Comparison of ENCODE assay signal across 18 cellular contexts in the genomic region with DNA sequence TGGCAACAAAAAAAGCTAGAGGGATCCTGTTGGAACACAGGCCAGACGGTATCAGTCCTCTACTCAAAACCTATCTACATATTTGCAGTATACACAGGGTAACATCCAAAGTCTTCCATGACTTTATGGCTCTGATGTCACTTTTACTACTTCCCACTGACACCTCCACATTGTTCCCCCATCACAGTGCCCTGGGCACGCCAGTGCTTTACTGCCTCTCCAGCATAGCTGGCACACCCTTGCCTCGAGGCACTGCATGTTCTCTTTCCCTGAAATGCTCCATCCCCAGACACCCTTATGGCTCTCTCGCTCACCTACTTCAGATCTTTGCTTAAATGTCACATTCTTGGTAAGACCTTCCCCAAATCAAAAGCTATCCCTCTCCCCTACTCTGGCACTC. TPM values are rescaled to one million over a fixed set of nuclear protein-coding genes. Genes with fewer than 3 reads are reported as not detected.
DNase-seq lines count a peak whose midpoint lies in the region; ATAC-seq, FAIRE-seq and TF ChIP-seq lines count a peak whose summit lies in the region.
"Had no signal": no experiment of that assay in that cellular context is flagged by ENCODE, and none has a peak within 500 bp of the region (broad histone marks: within the 10 kb centered on the region; RNA-seq: fewer than 3 reads in every experiment).

No MANE protein-coding gene starts in this region.

- no peaks in the 10 kb centered on the region for H3K36me3 ChIP-seq in small intestine (ENCODE audit: control insufficient read depth in 2 of 2, insufficient read depth in 2 of 2, low read length in 2 of 2)
- H3K36me3 ChIP-seq: BLaER1 had no signal

- no peaks in the 10 kb centered on the region for H3K27me3 ChIP-seq in small intestine (ENCODE audit: control insufficient read depth in 2 of 2, insufficient read depth in 2 of 2, low read length in 2 of 2)
- H3K27me3 ChIP-seq: BLaER1 had no signal

- DNase-seq in ELF-1 (ENCODE audit: low read depth, low spot score) (peak; percentile 66), epithelial cell of esophagus (ENCODE audit: low read depth) (peak; percentile 20), left colon (peak in 1 of 2 donors; percentile 32), small intestine (peak; percentile 29), SHP77 treated with DMSO at 0.1 percent for 48 hours (lab: John Stamatoyannopoulos, UW) (no peak), NCI-H2171 (lab: John Stamatoyannopoulos, UW) (no peak)
- DNase-seq in activated CD8-positive, alpha-beta memory T cell treated with anti-CD3 and anti-CD28 coated beads, Interleukin-2, amount 50 U/mL, for 48 hours: no peak
- DNase-seq: Calu3; CD4-positive, alpha-beta memory T cell; DMS79 treated with DMSO at 0.1 percent for 48 hours; H9 had no signal

- peak; percentile 91 for ATAC-seq in left colon
- no peak for ATAC-seq in GM21447 (IDR thresholded peaks at IDR 0.05; ENCODE audit: unreplicated experiment)
- ATAC-seq: A549, HepG2 had no signal

- no peak overlapping the region for H3K27ac ChIP-seq in small intestine (ENCODE audit: low read depth in 1 of 2, low read length in 1 of 2)
- H3K27ac ChIP-seq: 22Rv1, A549, BLaER1 had no signal

- H3K9me3 ChIP-seq in small intestine (ENCODE audit: control insufficient read depth, low read depth): no peaks in the 10 kb centered on the region
- H3K9me3 ChIP-seq: A549, BLaER1 had no signal

- no peaks in the 10 kb centered on the region for H3K4me1 ChIP-seq in small intestine (ENCODE audit: control insufficient read depth in 2 of 2, insufficient read depth in 1 of 2, low read depth in 1 of 2, low read length in 1 of 2)
- H3K4me1 ChIP-seq: A549, BLaER1 had no signal

- intact Hi-C loops in left colon (cut with DNase I, micrococcal nuclease): no loop called here

- H3K4me3 ChIP-seq in epithelial cell of esophagus (ENCODE audit: low read length): no peak overlapping the region
- no peak overlapping the region for H3K4me3 ChIP-seq in small intestine (ENCODE audit: low read depth in 1 of 2, low read length in 2 of 2)
- H3K4me3 ChIP-seq: A549, BLaER1 had no signal

- WGBS in small intestine, 3 donors: 38 to 70% (median 45%) methylated on average over 4 of the region's 4 CpGs

- no peak for FAIRE-seq in small intestine (lab: Jason Lieb, UNC)
- FAIRE-seq: A549, GM12892, H1, HepG2 had no signal

- no peak for TF ChIP-seq CTCF in epithelial cell of esophagus (IDR thresholded peaks at IDR 0.05; ENCODE audit: insufficient read depth, low read depth, low read length, missing control alignments)

RNA-seq across cellular contexts. Expression of a gene that starts 6.3 kb away (rescaled TPM):
- total RNA-seq in left colon: 10 to 100 TPM in 1 of 2 donors, 1 to 10 TPM in 1; 9.1 to 15.1 TPM
- polyA plus RNA-seq in small intestine: 1 to 10 TPM in 1 of 3 donors, under 1 TPM in 2; 0.81 to 6.3 (median 0.89) TPM

RNA-seq across cellular contexts. Expression of a gene that starts 15.3 kb away (rescaled TPM):
- 10 to 100 TPM; 15.9 to 16.8 TPM for total RNA-seq in left colon
- polyA plus RNA-seq in small intestine: 10 to 100 TPM; 26.7 to 36.5 (median 34.3) TPM

Comparison
In these comparisons a context has a peak if more than half of its experiments do, and no peak if none do; other contexts are left out.
1. DNase-seq: peak in ELF-1 (single experiment), epithelial cell of esophagus (single experiment) and small intestine (single experiment); none in SHP77 treated with DMSO at 0.1 percent for 48 hours (single experiment), NCI-H2171 (single experiment) and activated CD8-positive, alpha-beta memory T cell treated with anti-CD3 and anti-CD28 coated beads, Interleukin-2, amount 50 U/mL, for 48 hours (single experiment).